In genomic region chr1:56644941-56645662, GRCh38 we compare ENCODE assay signal across 1 cellular context.
A peak's percentile ranks its signal among the peaks of the same experiment; 100 is the strongest.
TF ChIP-seq lines count a peak whose summit lies in the region.

PRKAA2 (plus strand) TSS chr1:56645314; CDS start chr1:56645388, 74 bp downstream.

TF ChIP-seq in HepG2, 621 proteins besides CTCF, POLR2A, EP300 and RAD21 (continued from another document and continues in another):
- TF ChIP-seq ZHX2 (IDR thresholded peaks at IDR 0.05; ENCODE audit: low read depth) = no peak
- 0 out of 2 replicates have a peak, but pooled peaks have one; percentile 45 for TF ChIP-seq ZHX2 (CRISPR knock-in tag; IDR thresholded peaks at IDR 0.05; ENCODE audit: borderline replicate concordance)
- TF ChIP-seq ZNF749 (CRISPR knock-in tag; IDR thresholded peaks at IDR 0.05; ENCODE audit: borderline replicate concordance) = no peak
- no peak for TF ChIP-seq ZMYM2 (CRISPR knock-in tag; IDR thresholded peaks at IDR 0.05)
- 0 out of 2 replicates have a peak, but pooled peaks have one; percentile 32 for TF ChIP-seq ZNF562 (CRISPR knock-in tag; IDR thresholded peaks at IDR 0.05; ENCODE audit: borderline replicate concordance)
- TF ChIP-seq ZNF251 (CRISPR knock-in tag; IDR thresholded peaks at IDR 0.05) = no peak
- TF ChIP-seq ZNF788 (CRISPR knock-in tag; IDR thresholded peaks at IDR 0.05; ENCODE audit: borderline replicate concordance) = no peak
- TF ChIP-seq ZNF615 (CRISPR knock-in tag; IDR thresholded peaks at IDR 0.05; ENCODE audit: borderline replicate concordance) = no peak
- no peak for TF ChIP-seq GTF2F1 (IDR thresholded peaks at IDR 0.05; ENCODE audit: low read length)
- TF ChIP-seq GATAD1 (CRISPR knock-in tag; IDR thresholded peaks at IDR 0.05) = no peak
- TF ChIP-seq ZBTB44 (CRISPR knock-in tag; IDR thresholded peaks at IDR 0.05) = no peak
- no peak for TF ChIP-seq ZNF101 (CRISPR knock-in tag; IDR thresholded peaks at IDR 0.05; ENCODE audit: borderline replicate concordance, low read depth)
- peak; percentile 81; the same call in 1 of the 2 replicates for TF ChIP-seq ZNF83 (CRISPR knock-in tag; IDR thresholded peaks at IDR 0.05; ENCODE audit: borderline replicate concordance)
- no peak for TF ChIP-seq ATF3 (CRISPR knock-in tag; IDR thresholded peaks at IDR 0.05)
- no peak for TF ChIP-seq ZNF333 (CRISPR knock-in tag; IDR thresholded peaks at IDR 0.05; ENCODE audit: borderline replicate concordance)
- peak; percentile 84 for TF ChIP-seq ZNF546 (CRISPR knock-in tag; conservative IDR thresholded peaks at IDR 0.05)
- TF ChIP-seq SIN3A (IDR thresholded peaks at IDR 0.05; ENCODE audit: borderline replicate concordance, low read depth, low read length) = peak; percentile 22; the same call in 1 of the 2 replicates
- TF ChIP-seq ZNF331 (CRISPR knock-in tag; IDR thresholded peaks at IDR 0.05) = no peak
- no peak for TF ChIP-seq PTBP1 (IDR thresholded peaks at IDR 0.05; ENCODE audit: low read depth, low read length, poor library complexity, severe bottlenecking)
- no peak for TF ChIP-seq SOX6 (IDR thresholded peaks at IDR 0.05)
- TF ChIP-seq SOX6 (CRISPR knock-in tag; IDR thresholded peaks at IDR 0.05) = 0 out of 2 replicates have a peak, but pooled peaks have one; percentile 25
- TF ChIP-seq MIER3 (CRISPR knock-in tag; IDR thresholded peaks at IDR 0.05; ENCODE audit: borderline replicate concordance) = no peak
- no peak for TF ChIP-seq ZNF432 (CRISPR knock-in tag; IDR thresholded peaks at IDR 0.05; ENCODE audit: borderline replicate concordance)
- no peak for TF ChIP-seq CENPT (CRISPR knock-in tag; IDR thresholded peaks at IDR 0.05; ENCODE audit: low read depth)
- TF ChIP-seq SPEN (CRISPR knock-in tag; IDR thresholded peaks at IDR 0.05; ENCODE audit: low read depth) = peak; percentile 68; the same call in 1 of the 2 replicates
- TF ChIP-seq ARID4A (CRISPR knock-in tag; IDR thresholded peaks at IDR 0.05; ENCODE audit: borderline replicate concordance) = peak; percentile 59; the same call in 1 of the 2 replicates
- peak; percentile 40 for TF ChIP-seq ARNT2 (CRISPR knock-in tag; IDR thresholded peaks at IDR 0.05; ENCODE audit: low read depth)
- no peak for TF ChIP-seq ZNF260 (CRISPR knock-in tag; IDR thresholded peaks at IDR 0.05; ENCODE audit: borderline replicate concordance, low read depth)
- 0 out of 2 replicates have a peak, but pooled peaks have one; percentile 9 for TF ChIP-seq ZNF792 (CRISPR knock-in tag; IDR thresholded peaks at IDR 0.05)
- no peak for TF ChIP-seq ZNF552 (CRISPR knock-in tag; IDR thresholded peaks at IDR 0.05; ENCODE audit: borderline replicate concordance)
- TF ChIP-seq ZNF558 (CRISPR knock-in tag; IDR thresholded peaks at IDR 0.05; ENCODE audit: borderline replicate concordance) = peak; percentile 82; the same call in 1 of the 2 replicates
- TF ChIP-seq RXRA (CRISPR knock-in tag; IDR thresholded peaks at IDR 0.05) = no peak; the same call in 1 of the 2 replicates
- no peak for TF ChIP-seq ZNF253 (CRISPR knock-in tag; IDR thresholded peaks at IDR 0.05; ENCODE audit: borderline replicate concordance)
- TF ChIP-seq ZSCAN22 (CRISPR knock-in tag; IDR thresholded peaks at IDR 0.05) = no peak
- TF ChIP-seq SNAI1 (CRISPR knock-in tag; IDR thresholded peaks at IDR 0.05; ENCODE audit: borderline replicate concordance) = no peak
- TF ChIP-seq ZNF547 (CRISPR knock-in tag; IDR thresholded peaks at IDR 0.05) = no peak
- TF ChIP-seq SAFB2 (CRISPR knock-in tag; IDR thresholded peaks at IDR 0.05; ENCODE audit: borderline replicate concordance, low read depth) = no peak; the same call in 1 of the 2 replicates
- 0 out of 2 replicates have a peak, but pooled peaks have one; percentile 9 for TF ChIP-seq MYNN (CRISPR knock-in tag; IDR thresholded peaks at IDR 0.05; ENCODE audit: low read depth)
- TF ChIP-seq ZBTB14 (CRISPR knock-in tag; IDR thresholded peaks at IDR 0.05) = peak; percentile 81
- TF ChIP-seq SALL2 (CRISPR knock-in tag; IDR thresholded peaks at IDR 0.05) = peak; percentile 23; the same call in 1 of the 2 replicates
- TF ChIP-seq NR2C2 (CRISPR knock-in tag; IDR thresholded peaks at IDR 0.05; ENCODE audit: borderline replicate concordance) = peak; percentile 41; the same call in 1 of the 2 replicates
- 0 out of 2 replicates have a peak, but pooled peaks have one; percentile 22 for TF ChIP-seq ZBTB10 (CRISPR knock-in tag; IDR thresholded peaks at IDR 0.05; ENCODE audit: borderline replicate concordance)
- no peak for TF ChIP-seq NRL (CRISPR knock-in tag; IDR thresholded peaks at IDR 0.05; ENCODE audit: borderline replicate concordance)
- no peak for TF ChIP-seq CBFB (CRISPR knock-in tag; IDR thresholded peaks at IDR 0.05)
- TF ChIP-seq ZNF574 (CRISPR knock-in tag; IDR thresholded peaks at IDR 0.05) = peak; percentile 57
- TF ChIP-seq SRF (IDR thresholded peaks at IDR 0.05; ENCODE audit: low read depth, low read length) = no peak
- TF ChIP-seq ZNF768 (CRISPR knock-in tag; IDR thresholded peaks at IDR 0.05) = peak; percentile 21; the same call in 1 of the 2 replicates
